1 cellular context compared by ENCODE assay signal in the genomic region with DNA sequence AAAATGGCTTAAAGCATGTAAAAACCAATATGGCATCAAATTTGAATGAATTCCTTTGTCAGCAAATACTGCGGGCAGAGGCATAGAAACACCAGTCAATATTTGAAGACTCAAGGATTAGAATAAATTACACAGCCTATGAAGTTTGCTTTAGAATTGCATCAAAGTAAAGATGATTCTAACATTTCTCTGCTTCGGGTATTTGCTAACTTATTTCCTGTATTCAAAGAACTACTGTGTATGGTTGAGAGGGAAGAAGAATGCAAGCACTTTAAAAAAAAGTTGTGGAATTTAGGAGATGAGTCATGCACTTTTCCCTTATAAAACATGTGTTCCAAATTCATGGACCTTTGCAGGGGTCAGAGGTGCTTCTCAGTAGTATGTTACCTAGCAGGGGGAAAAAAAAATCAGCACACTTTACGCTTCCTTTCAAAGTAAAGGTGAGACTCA.
A peak's percentile ranks its signal among the peaks of the same experiment; 100 is the strongest.
TF ChIP-seq lines count a peak whose summit lies in the region.

No MANE protein-coding gene starts in this region.

TF ChIP-seq in HepG2, 621 proteins besides CTCF, POLR2A, EP300 and RAD21 (continued from another document and continues in another):
- peak; percentile 91 for TF ChIP-seq FOSL2 (CRISPR knock-in tag; IDR thresholded peaks at IDR 0.05)
- TF ChIP-seq SP140L (CRISPR knock-in tag; IDR thresholded peaks at IDR 0.05; ENCODE audit: borderline replicate concordance), result no peak
- peak; percentile 59 for TF ChIP-seq ASH2L (IDR thresholded peaks at IDR 0.05; ENCODE audit: insufficient read length, low read depth, low read length)
- TF ChIP-seq, protein P1, sequence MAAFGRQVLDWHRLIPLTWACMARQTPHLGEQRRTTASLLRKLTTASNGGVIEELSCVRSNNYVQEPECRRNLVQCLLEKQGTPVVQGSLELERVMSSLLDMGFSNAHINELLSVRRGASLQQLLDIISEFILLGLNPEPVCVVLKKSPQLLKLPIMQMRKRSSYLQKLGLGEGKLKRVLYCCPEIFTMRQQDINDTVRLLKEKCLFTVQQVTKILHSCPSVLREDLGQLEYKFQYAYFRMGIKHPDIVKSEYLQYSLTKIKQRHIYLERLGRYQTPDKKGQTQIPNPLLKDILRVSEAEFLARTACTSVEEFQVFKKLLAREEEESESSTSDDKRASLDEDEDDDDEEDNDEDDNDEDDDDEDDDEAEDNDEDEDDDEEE (CRISPR knock-in tag; IDR thresholded peaks at IDR 0.05), result no peak
- peak; percentile 99 for TF ChIP-seq MAFF (IDR thresholded peaks at IDR 0.05; ENCODE audit: low read depth, low read length)
- TF ChIP-seq, protein P2, sequence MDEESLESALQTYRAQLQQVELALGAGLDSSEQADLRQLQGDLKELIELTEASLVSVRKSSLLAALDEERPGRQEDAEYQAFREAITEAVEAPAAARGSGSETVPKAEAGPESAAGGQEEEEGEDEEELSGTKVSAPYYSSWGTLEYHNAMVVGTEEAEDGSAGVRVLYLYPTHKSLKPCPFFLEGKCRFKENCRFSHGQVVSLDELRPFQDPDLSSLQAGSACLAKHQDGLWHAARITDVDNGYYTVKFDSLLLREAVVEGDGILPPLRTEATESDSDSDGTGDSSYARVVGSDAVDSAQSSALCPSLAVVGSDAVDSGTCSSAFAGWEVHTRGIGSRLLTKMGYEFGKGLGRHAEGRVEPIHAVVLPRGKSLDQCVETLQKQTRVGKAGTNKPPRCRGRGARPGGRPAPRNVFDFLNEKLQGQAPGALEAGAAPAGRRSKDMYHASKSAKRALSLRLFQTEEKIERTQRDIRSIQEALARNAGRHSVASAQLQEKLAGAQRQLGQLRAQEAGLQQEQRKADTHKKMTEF (CRISPR knock-in tag; IDR thresholded peaks at IDR 0.05), result peak; percentile 71
- no peak for TF ChIP-seq FOXK2 (IDR thresholded peaks at IDR 0.05)
- TF ChIP-seq, protein P3, sequence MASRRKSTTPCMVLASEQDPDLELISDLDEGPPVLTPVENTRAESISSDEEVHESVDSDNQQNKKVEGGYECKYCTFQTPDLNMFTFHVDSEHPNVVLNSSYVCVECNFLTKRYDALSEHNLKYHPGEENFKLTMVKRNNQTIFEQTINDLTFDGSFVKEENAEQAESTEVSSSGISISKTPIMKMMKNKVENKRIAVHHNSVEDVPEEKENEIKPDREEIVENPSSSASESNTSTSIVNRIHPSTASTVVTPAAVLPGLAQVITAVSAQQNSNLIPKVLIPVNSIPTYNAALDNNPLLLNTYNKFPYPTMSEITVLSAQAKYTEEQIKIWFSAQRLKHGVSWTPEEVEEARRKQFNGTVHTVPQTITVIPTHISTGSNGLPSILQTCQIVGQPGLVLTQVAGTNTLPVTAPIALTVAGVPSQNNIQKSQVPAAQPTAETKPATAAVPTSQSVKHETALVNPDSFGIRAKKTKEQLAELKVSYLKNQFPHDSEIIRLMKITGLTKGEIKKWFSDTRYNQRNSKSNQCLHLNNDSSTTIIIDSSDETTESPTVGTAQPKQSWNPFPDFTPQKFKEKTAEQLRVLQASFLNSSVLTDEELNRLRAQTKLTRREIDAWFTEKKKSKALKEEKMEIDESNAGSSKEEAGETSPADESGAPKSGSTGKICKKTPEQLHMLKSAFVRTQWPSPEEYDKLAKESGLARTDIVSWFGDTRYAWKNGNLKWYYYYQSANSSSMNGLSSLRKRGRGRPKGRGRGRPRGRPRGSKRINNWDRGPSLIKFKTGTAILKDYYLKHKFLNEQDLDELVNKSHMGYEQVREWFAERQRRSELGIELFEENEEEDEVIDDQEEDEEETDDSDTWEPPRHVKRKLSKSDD (CRISPR knock-in tag; IDR thresholded peaks at IDR 0.05; ENCODE audit: low read depth), result no peak
- peak; percentile 57 for TF ChIP-seq HDAC2 (CRISPR knock-in tag; IDR thresholded peaks at IDR 0.05)
- TF ChIP-seq ZBTB7B (CRISPR knock-in tag; IDR thresholded peaks at IDR 0.05), result no peak
- TF ChIP-seq, protein P4, sequence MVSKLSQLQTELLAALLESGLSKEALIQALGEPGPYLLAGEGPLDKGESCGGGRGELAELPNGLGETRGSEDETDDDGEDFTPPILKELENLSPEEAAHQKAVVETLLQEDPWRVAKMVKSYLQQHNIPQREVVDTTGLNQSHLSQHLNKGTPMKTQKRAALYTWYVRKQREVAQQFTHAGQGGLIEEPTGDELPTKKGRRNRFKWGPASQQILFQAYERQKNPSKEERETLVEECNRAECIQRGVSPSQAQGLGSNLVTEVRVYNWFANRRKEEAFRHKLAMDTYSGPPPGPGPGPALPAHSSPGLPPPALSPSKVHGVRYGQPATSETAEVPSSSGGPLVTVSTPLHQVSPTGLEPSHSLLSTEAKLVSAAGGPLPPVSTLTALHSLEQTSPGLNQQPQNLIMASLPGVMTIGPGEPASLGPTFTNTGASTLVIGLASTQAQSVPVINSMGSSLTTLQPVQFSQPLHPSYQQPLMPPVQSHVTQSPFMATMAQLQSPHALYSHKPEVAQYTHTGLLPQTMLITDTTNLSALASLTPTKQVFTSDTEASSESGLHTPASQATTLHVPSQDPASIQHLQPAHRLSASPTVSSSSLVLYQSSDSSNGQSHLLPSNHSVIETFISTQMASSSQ (IDR thresholded peaks at IDR 0.05; ENCODE audit: low read depth), result 0 out of 2 replicates have a peak, but pooled peaks have one; percentile 22
- TF ChIP-seq, protein P4 (CRISPR knock-in tag; IDR thresholded peaks at IDR 0.05; ENCODE audit: borderline replicate concordance), result no peak; the same call in 1 of the 2 replicates
- TF ChIP-seq FIP1L1 (IDR thresholded peaks at IDR 0.05; ENCODE audit: borderline replicate concordance, insufficient read depth, low read depth, low read length), result no peak
- TF ChIP-seq, protein P5, sequence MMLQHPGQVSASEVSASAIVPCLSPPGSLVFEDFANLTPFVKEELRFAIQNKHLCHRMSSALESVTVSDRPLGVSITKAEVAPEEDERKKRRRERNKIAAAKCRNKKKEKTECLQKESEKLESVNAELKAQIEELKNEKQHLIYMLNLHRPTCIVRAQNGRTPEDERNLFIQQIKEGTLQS (CRISPR knock-in tag; IDR thresholded peaks at IDR 0.05), result peak; percentile 81
- no peak for TF ChIP-seq ZNF20 (CRISPR knock-in tag; IDR thresholded peaks at IDR 0.05)
- no peak for TF ChIP-seq ZNF747 (CRISPR knock-in tag; IDR thresholded peaks at IDR 0.05; ENCODE audit: borderline replicate concordance)
- TF ChIP-seq, protein P6, sequence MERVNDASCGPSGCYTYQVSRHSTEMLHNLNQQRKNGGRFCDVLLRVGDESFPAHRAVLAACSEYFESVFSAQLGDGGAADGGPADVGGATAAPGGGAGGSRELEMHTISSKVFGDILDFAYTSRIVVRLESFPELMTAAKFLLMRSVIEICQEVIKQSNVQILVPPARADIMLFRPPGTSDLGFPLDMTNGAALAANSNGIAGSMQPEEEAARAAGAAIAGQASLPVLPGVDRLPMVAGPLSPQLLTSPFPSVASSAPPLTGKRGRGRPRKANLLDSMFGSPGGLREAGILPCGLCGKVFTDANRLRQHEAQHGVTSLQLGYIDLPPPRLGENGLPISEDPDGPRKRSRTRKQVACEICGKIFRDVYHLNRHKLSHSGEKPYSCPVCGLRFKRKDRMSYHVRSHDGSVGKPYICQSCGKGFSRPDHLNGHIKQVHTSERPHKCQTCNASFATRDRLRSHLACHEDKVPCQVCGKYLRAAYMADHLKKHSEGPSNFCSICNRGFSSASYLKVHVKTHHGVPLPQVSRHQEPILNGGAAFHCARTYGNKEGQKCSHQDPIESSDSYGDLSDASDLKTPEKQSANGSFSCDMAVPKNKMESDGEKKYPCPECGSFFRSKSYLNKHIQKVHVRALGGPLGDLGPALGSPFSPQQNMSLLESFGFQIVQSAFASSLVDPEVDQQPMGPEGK (CRISPR knock-in tag; IDR thresholded peaks at IDR 0.05), result no peak
- 0 out of 2 replicates have a peak, but pooled peaks have one; percentile 22 for TF ChIP-seq HNF4A (CRISPR knock-in tag; IDR thresholded peaks at IDR 0.05)
- TF ChIP-seq TP53 (CRISPR knock-in tag; conservative IDR thresholded peaks at IDR 0.05), result no peak
- TF ChIP-seq ZNF484 (CRISPR knock-in tag; IDR thresholded peaks at IDR 0.05; ENCODE audit: borderline replicate concordance, low read depth), result no peak
- peak; percentile 74 for TF ChIP-seq GATAD2A (CRISPR knock-in tag; IDR thresholded peaks at IDR 0.05)
- no peak for TF ChIP-seq ZNF12 (CRISPR knock-in tag; IDR thresholded peaks at IDR 0.05)
- peak; percentile 80 for TF ChIP-seq CREM (IDR thresholded peaks at IDR 0.05)
- TF ChIP-seq CREM (CRISPR knock-in tag; IDR thresholded peaks at IDR 0.05), result no peak
- no peak for TF ChIP-seq ZNF333 (CRISPR knock-in tag; IDR thresholded peaks at IDR 0.05; ENCODE audit: borderline replicate concordance)
- peak; percentile 77 for TF ChIP-seq BCL6 (CRISPR knock-in tag; IDR thresholded peaks at IDR 0.05)
- TF ChIP-seq SIN3A (IDR thresholded peaks at IDR 0.05; ENCODE audit: borderline replicate concordance, low read depth, low read length), result no peak
- TF ChIP-seq NCOA2 (CRISPR knock-in tag; IDR thresholded peaks at IDR 0.05), result peak; percentile 85
- TF ChIP-seq, protein P7, sequence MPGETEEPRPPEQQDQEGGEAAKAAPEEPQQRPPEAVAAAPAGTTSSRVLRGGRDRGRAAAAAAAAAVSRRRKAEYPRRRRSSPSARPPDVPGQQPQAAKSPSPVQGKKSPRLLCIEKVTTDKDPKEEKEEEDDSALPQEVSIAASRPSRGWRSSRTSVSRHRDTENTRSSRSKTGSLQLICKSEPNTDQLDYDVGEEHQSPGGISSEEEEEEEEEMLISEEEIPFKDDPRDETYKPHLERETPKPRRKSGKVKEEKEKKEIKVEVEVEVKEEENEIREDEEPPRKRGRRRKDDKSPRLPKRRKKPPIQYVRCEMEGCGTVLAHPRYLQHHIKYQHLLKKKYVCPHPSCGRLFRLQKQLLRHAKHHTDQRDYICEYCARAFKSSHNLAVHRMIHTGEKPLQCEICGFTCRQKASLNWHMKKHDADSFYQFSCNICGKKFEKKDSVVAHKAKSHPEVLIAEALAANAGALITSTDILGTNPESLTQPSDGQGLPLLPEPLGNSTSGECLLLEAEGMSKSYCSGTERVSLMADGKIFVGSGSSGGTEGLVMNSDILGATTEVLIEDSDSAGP (CRISPR knock-in tag; IDR thresholded peaks at IDR 0.05; ENCODE audit: borderline replicate concordance), result no peak
- no peak for TF ChIP-seq RFX1 (IDR thresholded peaks at IDR 0.05)
- no peak for TF ChIP-seq ZBTB1 (CRISPR knock-in tag; IDR thresholded peaks at IDR 0.05; ENCODE audit: borderline replicate concordance)
- peak; percentile 93 for TF ChIP-seq ELF3 (CRISPR knock-in tag; IDR thresholded peaks at IDR 0.05)
- no peak for TF ChIP-seq NFKB2 (CRISPR knock-in tag; IDR thresholded peaks at IDR 0.05; ENCODE audit: borderline replicate concordance)
- TF ChIP-seq PRMT3 (CRISPR knock-in tag; IDR thresholded peaks at IDR 0.05; ENCODE audit: borderline replicate concordance, low read depth), result no peak
- TF ChIP-seq TOE1 (CRISPR knock-in tag; IDR thresholded peaks at IDR 0.05), result no peak
- peak; percentile 88 for TF ChIP-seq NR2F6 (IDR thresholded peaks at IDR 0.05)
- TF ChIP-seq NR2F6 (CRISPR knock-in tag; IDR thresholded peaks at IDR 0.05), result peak; percentile 89
- peak; percentile 31; the same call in 1 of the 2 replicates for TF ChIP-seq FOXK1 (CRISPR knock-in tag; IDR thresholded peaks at IDR 0.05; ENCODE audit: borderline replicate concordance, low read depth)
- TF ChIP-seq NFE2 (CRISPR knock-in tag; IDR thresholded peaks at IDR 0.05), result no peak
- TF ChIP-seq NR2C2 (CRISPR knock-in tag; IDR thresholded peaks at IDR 0.05; ENCODE audit: borderline replicate concordance), result peak; percentile 48; the same call in 1 of the 2 replicates
- TF ChIP-seq RAD51 (IDR thresholded peaks at IDR 0.05; ENCODE audit: borderline replicate concordance), result no peak
- TF ChIP-seq ZFP41 (CRISPR knock-in tag; IDR thresholded peaks at IDR 0.05; ENCODE audit: borderline replicate concordance), result no peak
- TF ChIP-seq RFXANK (CRISPR knock-in tag; IDR thresholded peaks at IDR 0.05), result no peak
- TF ChIP-seq ZNF382 (CRISPR knock-in tag; IDR thresholded peaks at IDR 0.05; ENCODE audit: borderline replicate concordance), result no peak
- TF ChIP-seq ZNF792 (CRISPR knock-in tag; IDR thresholded peaks at IDR 0.05), result peak; percentile 59; the same call in 1 of the 2 replicates
- TF ChIP-seq ISL2 (CRISPR knock-in tag; IDR thresholded peaks at IDR 0.05), result peak; percentile 81
- no peak for TF ChIP-seq ZKSCAN1 (IDR thresholded peaks at IDR 0.05; ENCODE audit: low read length)
- TF ChIP-seq HHEX (CRISPR knock-in tag; IDR thresholded peaks at IDR 0.05), result no peak
- TF ChIP-seq, protein P8, sequence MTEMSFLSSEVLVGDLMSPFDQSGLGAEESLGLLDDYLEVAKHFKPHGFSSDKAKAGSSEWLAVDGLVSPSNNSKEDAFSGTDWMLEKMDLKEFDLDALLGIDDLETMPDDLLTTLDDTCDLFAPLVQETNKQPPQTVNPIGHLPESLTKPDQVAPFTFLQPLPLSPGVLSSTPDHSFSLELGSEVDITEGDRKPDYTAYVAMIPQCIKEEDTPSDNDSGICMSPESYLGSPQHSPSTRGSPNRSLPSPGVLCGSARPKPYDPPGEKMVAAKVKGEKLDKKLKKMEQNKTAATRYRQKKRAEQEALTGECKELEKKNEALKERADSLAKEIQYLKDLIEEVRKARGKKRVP (CRISPR knock-in tag; IDR thresholded peaks at IDR 0.05), result peak in 1 of 2 experiments; percentile 59; a peak in 2 of 4 replicates
- peak; percentile 72; the same call in 1 of the 2 replicates for TF ChIP-seq HMG20A (CRISPR knock-in tag; IDR thresholded peaks at IDR 0.05; ENCODE audit: borderline replicate concordance)
- no peak for TF ChIP-seq ZNF761 (CRISPR knock-in tag; conservative IDR thresholded peaks at IDR 0.05)
- TF ChIP-seq ZNF329 (CRISPR knock-in tag; IDR thresholded peaks at IDR 0.05; ENCODE audit: low read depth), result no peak
- no peak for TF ChIP-seq YEATS4 (CRISPR knock-in tag; IDR thresholded peaks at IDR 0.05; ENCODE audit: borderline replicate concordance)
